1 cellular context compared by ENCODE assay signal in genomic region chr10:102832248-102832647, GRCh38.
TF ChIP-seq lines count a peak whose summit lies in the region.

No MANE protein-coding gene starts in this region.

TF ChIP-seq in H1, 55 proteins besides CTCF, POLR2A, EP300 and RAD21:
- TF ChIP-seq CHD1 (IDR thresholded peaks at IDR 0.05; ENCODE audit: low read depth, low read length) (no peak), HDAC6 (IDR thresholded peaks at IDR 0.05; ENCODE audit: low read depth, low read length) (no peak), KDM5A (IDR thresholded peaks at IDR 0.05; ENCODE audit: low read length) (no peak), GABPA (IDR thresholded peaks at IDR 0.05; ENCODE audit: borderline replicate concordance, insufficient read depth, low read length) (no peak), BCL11A (IDR thresholded peaks at IDR 0.05; ENCODE audit: low read depth in 2 of 2, low read length in 2 of 2) (no peak), SIX5 (IDR thresholded peaks at IDR 0.05; ENCODE audit: low read depth, low read length) (no peak), HDAC2 (IDR thresholded peaks at IDR 0.05; ENCODE audit: borderline replicate concordance in 1 of 2, low read depth in 2 of 2, low read length in 2 of 2) (no peak), NRF1 (IDR thresholded peaks at IDR 0.05; ENCODE audit: low read depth, low read length) (no peak), ZNF274 (IDR thresholded peaks at IDR 0.05; ENCODE audit: borderline replicate concordance, extremely low read depth, low read length) (no peak), POLR2AphosphoS5 (IDR thresholded peaks at IDR 0.05; ENCODE audit: low read depth, low read length) (no peak), JUN (IDR thresholded peaks at IDR 0.05; ENCODE audit: low read depth, low read length) (no peak), GTF2F1 (IDR thresholded peaks at IDR 0.05; ENCODE audit: borderline replicate concordance, low read depth, low read length) (no peak), USF2 (IDR thresholded peaks at IDR 0.05; ENCODE audit: low read length) (no peak), RFX5 (IDR thresholded peaks at IDR 0.05; ENCODE audit: borderline replicate concordance, low read depth, low read length) (no peak), CBX8 (IDR thresholded peaks at IDR 0.05; ENCODE audit: borderline replicate concordance, low read depth, low read length) (no peak), SP1 (IDR thresholded peaks at IDR 0.05; ENCODE audit: low read depth, low read length) (no peak), E2F6 (IDR thresholded peaks at IDR 0.05) (no peak), FOSL1 (IDR thresholded peaks at IDR 0.05; ENCODE audit: insufficient read depth, low read depth, low read length) (no peak), KDM1A (IDR thresholded peaks at IDR 0.05; ENCODE audit: borderline replicate concordance, low read length) (no peak)
